ENCODE assay signal across 18 cellular contexts in the genomic region with DNA sequence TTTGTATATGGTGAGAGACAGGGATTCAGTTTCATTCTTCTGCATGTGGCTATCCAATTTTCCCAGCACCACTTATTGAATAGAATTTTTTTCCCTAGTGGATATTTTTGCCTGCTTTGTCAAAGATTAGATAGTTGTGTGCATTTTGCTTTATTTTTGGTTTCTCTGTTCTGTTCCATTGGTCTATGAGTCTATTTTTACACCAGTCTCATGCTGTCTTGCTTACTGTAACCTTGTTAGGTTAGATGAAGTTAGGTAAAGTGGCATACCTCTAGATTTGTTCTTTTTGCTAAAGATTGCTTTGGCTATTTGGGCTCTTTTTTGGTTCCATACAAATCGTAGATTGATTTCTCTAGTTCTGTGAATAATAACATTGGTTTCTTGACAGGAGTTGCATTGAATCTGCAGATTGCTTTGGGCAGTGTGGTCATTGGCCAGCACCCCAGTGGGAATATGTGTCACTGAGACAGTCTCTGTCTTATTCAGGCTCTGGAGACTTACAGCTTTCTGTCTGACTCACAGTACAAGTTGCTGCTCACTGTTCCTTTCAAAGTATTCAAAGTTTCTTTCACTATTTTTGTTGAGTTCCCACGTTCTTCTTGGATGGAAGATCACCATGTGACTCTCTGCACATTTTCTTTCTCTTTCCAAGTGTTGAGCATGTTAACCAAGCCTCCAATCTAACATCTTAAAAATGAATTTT.
DNase-seq lines count a peak whose midpoint lies in the region; ATAC-seq and TF ChIP-seq lines count a peak whose summit lies in the region.
"Had no signal": no experiment of that assay in that cellular context is flagged by ENCODE, and none has a peak within 500 bp of the region (broad histone marks: within the 10 kb centered on the region; RNA-seq: fewer than 3 reads in every experiment).

No MANE protein-coding gene starts in this region.

- no peaks in the 10 kb centered on the region for H3K9me3 ChIP-seq in IMR-90 (ENCODE audit: control insufficient read depth, insufficient read depth, low read length)
- no peaks in the 10 kb centered on the region for H3K9me3 ChIP-seq in thoracic aorta
- peaks cover 0 to 2% (median 0%) of the 10 kb centered on the region in 4 donors for H3K9me3 ChIP-seq in sigmoid colon
- H3K9me3 ChIP-seq: gastroesophageal sphincter, Peyer's patch had no signal

- no peak overlapping the region for H2BK5ac ChIP-seq in IMR-90 (ENCODE audit: low read depth, low read length, poor library complexity, severe bottlenecking)

- H4K5ac ChIP-seq in IMR-90 (ENCODE audit: low read depth, low read length), result no peak overlapping the region

- no peak overlapping the region for H3K9ac ChIP-seq in IMR-90 (ENCODE audit: low read depth, low read length)

- no peak overlapping the region for H2AFZ ChIP-seq in IMR-90 (replicated peaks; ENCODE audit: low read length, poor library complexity)

- H3K23ac ChIP-seq in IMR-90 (ENCODE audit: low read depth, low read length), result no peak overlapping the region

- no peak overlapping the region for H2AK9ac ChIP-seq in IMR-90 (replicated peaks; ENCODE audit: low read depth, low read length, poor library complexity)

- no peak overlapping the region for H3K4me2 ChIP-seq in IMR-90 (ENCODE audit: low read depth, low read length)

- no peak for TF ChIP-seq EP300 in sigmoid colon (IDR thresholded peaks at IDR 0.05)

- TF ChIP-seq RAD21 in IMR-90 (IDR thresholded peaks at IDR 0.05; ENCODE audit: low read length), result no peak

- no peak overlapping the region for H3K4me3 ChIP-seq in IMR-90 (ENCODE audit: insufficient read depth, low read depth, low read length)
- no peak overlapping the region for H3K4me3 ChIP-seq in astrocyte of the spinal cord (ENCODE audit: low read depth, low read length)
- H3K4me3 ChIP-seq in thoracic aorta, result no peak overlapping the region
- H3K4me3 ChIP-seq in sigmoid colon, result no peak overlapping the region
- H3K4me3 ChIP-seq: gastroesophageal sphincter, Peyer's patch had no signal

- no peak overlapping the region for H3K4ac ChIP-seq in IMR-90 (ENCODE audit: low read depth, low read length)

- dilution Hi-C loops in IMR-90 (cut with HindIII; ENCODE audit: low sequenced_read_pairs, unreplicated experiment), result no loop called here

- no peak overlapping the region for H4K8ac ChIP-seq in IMR-90 (ENCODE audit: low read depth in 2 of 2, low read length in 2 of 2)

- TF ChIP-seq CTCF in IMR-90 (conservative IDR thresholded peaks at IDR 0.05; ENCODE audit: low read depth, low read length) (no peak), astrocyte of the spinal cord (IDR thresholded peaks at IDR 0.05; ENCODE audit: low read depth, low read length) (no peak), thoracic aorta (IDR thresholded peaks at IDR 0.05) (no peak), sigmoid colon (IDR thresholded peaks at IDR 0.05) (no peak)

- POLR2A ChIA-PET in IMR-90 (lab: Charles Lee; ENCODE audit: unreplicated experiment), result no interaction called here

- H3K14ac ChIP-seq in IMR-90 (replicated peaks; ENCODE audit: low read depth, low read length), result no peak overlapping the region

- H4K91ac ChIP-seq in IMR-90 (ENCODE audit: insufficient read depth, low read depth, low read length), result no peak overlapping the region

- no peak for TF ChIP-seq POLR2A in IMR-90 (IDR thresholded peaks at IDR 0.05; ENCODE audit: low read depth, low read length)
- TF ChIP-seq POLR2A in sigmoid colon (IDR thresholded peaks at IDR 0.05), result no peak

- H3K27me3 ChIP-seq in IMR-90 (ENCODE audit: control insufficient read depth, insufficient read depth, low read length) (no peaks in the 10 kb centered on the region), thoracic aorta (replicated peaks; ENCODE audit: insufficient read depth) (no peaks in the 10 kb centered on the region), sigmoid colon (no peaks in the 10 kb centered on the region)
- H3K27me3 ChIP-seq: gastroesophageal sphincter, Peyer's patch had no signal

- no peak overlapping the region for H2BK120ac ChIP-seq in IMR-90 (ENCODE audit: low read depth, low read length)

- no TSS peak for BruUV-seq in IMR-90 (replicated peaks; lab: Mats Ljungman, UMichigan)

- no peaks in the 10 kb centered on the region for H3K36me3 ChIP-seq in IMR-90 (ENCODE audit: control insufficient read depth, insufficient read depth, low read length)
- H3K36me3 ChIP-seq in thoracic aorta, result no peaks in the 10 kb centered on the region
- H3K36me3 ChIP-seq in sigmoid colon, result no peaks in the 10 kb centered on the region
- H3K36me3 ChIP-seq: gastroesophageal sphincter, Peyer's patch had no signal

- no peak overlapping the region for H3K56ac ChIP-seq in IMR-90 (ENCODE audit: extremely low read depth, insufficient read depth, low read length)

- no peaks in the 10 kb centered on the region for H4K20me1 ChIP-seq in IMR-90 (ENCODE audit: insufficient read depth, low read length)

- DNase-seq in IMR-90 (peak; percentile 69), astrocyte of the spinal cord (ENCODE audit: low read depth, low spot score) (peak; percentile 77), left cardiac atrium (peak; percentile 35), thoracic aorta (ENCODE audit: low spot score) (peak; percentile 3), KBM-7 (no peak), sigmoid colon (no peak)
- DNase-seq: activated CD4-positive, alpha-beta T cell treated with anti-CD3 and anti-CD28 coated beads for 1 hour; activated naive CD8-positive, alpha-beta T cell treated with anti-CD3 and anti-CD28 coated beads, Interleukin-2, amount 10 ng/mL, durations not matched to agents 7 days and 5 days; activated T-cell treated with anti-CD3 and anti-CD28 coated beads for 4 hours; CD4-positive, alpha-beta T cell; naive B cell; NCI-H1417 treated with DMSO at 0.1 percent for 48 hours; NCI-H526; Peyer's patch; T-helper 17 cell had no signal

- no peak overlapping the region for H2BK15ac ChIP-seq in IMR-90 (ENCODE audit: low read depth, low read length)

- no peak overlapping the region for H3K27ac ChIP-seq in IMR-90 (ENCODE audit: insufficient read depth, low read length)
- H3K27ac ChIP-seq in thoracic aorta, result peak overlapping the region; percentile 34 to 37
- H3K27ac ChIP-seq in sigmoid colon, result no peak overlapping the region
- H3K27ac ChIP-seq: Peyer's patch had no signal

- H2AK5ac ChIP-seq in IMR-90 (ENCODE audit: low read depth, low read length), result no peak overlapping the region

- H3K4me1 ChIP-seq in IMR-90 (ENCODE audit: control insufficient read depth, insufficient read depth, low read length) (no peaks in the 10 kb centered on the region; the same call in 1 of the 2 replicates), thoracic aorta (ENCODE audit: control insufficient read depth in 1 of 2, low read depth in 2 of 2) (peaks cover 19 to 41% of the 10 kb centered on the region in 2 donors), sigmoid colon (peaks cover 0 to 18% (median 5%) of the 10 kb centered on the region in 4 donors)
- H3K4me1 ChIP-seq: Peyer's patch had no signal

- ATAC-seq in IMR-90 (ENCODE audit: low read depth) (peak; percentile 87), left cardiac atrium (peak; percentile 55 to 83), thoracic aorta (ENCODE audit: insufficient number of reproducible peaks, low FRiP score, low read depth) (no peak), GM19395 (IDR thresholded peaks at IDR 0.05; ENCODE audit: unreplicated experiment) (no peak)
- ATAC-seq: gastroesophageal sphincter; stimulated activated memory B cell treated with anti-CD40 and anti-IgM and Interleukin-4, amounts not matched to agents 10 μg/mL and 1 μg/mL and 100 μg/mL, for 72 hours; T-helper 17 cell had no signal

- H3K79me1 ChIP-seq in IMR-90 (ENCODE audit: low read depth in 1 of 2, low read length in 2 of 2), result no peaks in the 10 kb centered on the region

- intact Hi-C loops in IMR-90 (cut with micrococcal nuclease), result no loop called here
- intact Hi-C loops in left cardiac atrium (cut with DNase I), result no loop called here
- intact Hi-C loops in sigmoid colon (cut with DNase I), result no loop called here

- no CpG with 5 or more reads among the region's 2 CpGs for WGBS in IMR-90 (ENCODE audit: extremely low coverage in 2 of 2, insufficient read length in 1 of 2), 2 experiments
- 54 to 83% methylated on average over 2 of the region's 2 CpGs for WGBS in sigmoid colon, 2 donors

- H3K9me1 ChIP-seq in IMR-90 (ENCODE audit: insufficient read depth, low read length), result no peaks in the 10 kb centered on the region

- in situ Hi-C loops in IMR-90 (cut with MboI; ENCODE audit: low sequenced_read_pairs) (no loop called here), astrocyte of the spinal cord (cut with HindIII; ENCODE audit: low sequenced_read_pairs) (no loop called here), KBM-7 (cut with MboI; ENCODE audit: low pct_unique_long_range_greater_than_20kb, low sequenced_read_pairs) (no loop called here)

- H3K18ac ChIP-seq in IMR-90 (ENCODE audit: low read depth, low read length), result no peak overlapping the region

- no peak overlapping the region for H2BK20ac ChIP-seq in IMR-90 (ENCODE audit: low read depth, low read length)

- CTCF ChIA-PET in IMR-90 (lab: Yijun Ruan, JAX), result interaction anchor here (0.6 kb wide), 2 partner anchors 41 to 382 kb away, joined by 3 to 5 read pairs; no protein-coding TSS in a partner anchor

TF ChIP-seq in IMR-90, 13 proteins besides CTCF, POLR2A, EP300 and RAD21:
- TF ChIP-seq RFX5 (IDR thresholded peaks at IDR 0.05; ENCODE audit: low read depth, low read length) (no peak), SMC3 (IDR thresholded peaks at IDR 0.05; ENCODE audit: low read depth, low read length) (no peak), CEBPB (IDR thresholded peaks at IDR 0.05; ENCODE audit: low read depth, low read length) (no peak), MAZ (IDR thresholded peaks at IDR 0.05; ENCODE audit: borderline replicate concordance, low read depth, low read length) (no peak)

Comparison
In these comparisons a context has a peak if more than half of its experiments do, and no peak if none do; other contexts are left out.
1. ATAC-seq: peak in IMR-90 (single experiment) and left cardiac atrium (2 of 2); none in thoracic aorta (single experiment) and GM19395 (single experiment).
2. DNase-seq: peak in IMR-90 (single experiment), astrocyte of the spinal cord (single experiment), left cardiac atrium (single experiment) and thoracic aorta (single experiment); none in KBM-7 (single experiment) and sigmoid colon (single experiment).
3. H3K27ac ChIP-seq: peak in thoracic aorta (2 of 2); none in IMR-90 (single experiment) and sigmoid colon (0 of 4).